Comparison of ENCODE assay signal across 8 cellular contexts in the genomic region with DNA sequence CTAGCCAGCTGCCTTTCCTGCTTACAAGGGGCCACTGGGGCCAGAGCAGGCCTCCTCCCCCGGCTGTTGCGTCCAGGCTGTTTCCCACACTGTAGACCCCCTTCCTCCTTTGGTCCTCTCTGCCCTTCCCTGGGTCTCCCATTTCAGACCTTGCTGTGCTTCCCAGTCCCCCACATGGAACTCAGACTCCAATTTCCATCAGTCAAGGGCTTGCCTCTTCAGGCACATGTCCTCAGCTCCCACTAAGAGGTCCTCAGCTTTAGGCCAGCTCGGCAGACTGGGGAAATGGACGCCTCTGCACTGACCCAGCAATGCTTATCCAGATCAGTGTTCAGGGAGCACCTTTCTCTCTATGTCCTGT.
DNase-seq lines count a peak whose midpoint lies in the region; ATAC-seq, FAIRE-seq and TF ChIP-seq lines count a peak whose summit lies in the region.

No MANE protein-coding gene starts in this region.

- no peak overlapping the region for H3K27ac ChIP-seq in kidney (ENCODE audit: low read depth in 2 of 2, low read length in 2 of 2)

- no peaks in the 10 kb centered on the region for H3K36me3 ChIP-seq in kidney (ENCODE audit: control insufficient read depth in 1 of 2, insufficient read depth in 2 of 2, low read length in 2 of 2)

- H3K4me1 Mint-ChIP-seq in IgD-negative memory B cell, result peaks cover 6 to 9% (median 8%) of the 10 kb centered on the region in 3 donors

- H3K4me3 ChIP-seq in kidney (ENCODE audit: low read length in 2 of 2), result no peak overlapping the region

- H3K36me3 Mint-ChIP-seq in IgD-negative memory B cell, result no peaks in the 10 kb centered on the region

- H3K4me3 Mint-ChIP-seq in IgD-negative memory B cell, result peak overlapping the region in 3 of 4 donors; percentile 40 to 88 (median 78)

- no peaks in the 10 kb centered on the region for H3K9me3 ChIP-seq in kidney (ENCODE audit: control insufficient read depth in 1 of 2, low read length in 2 of 2)

- no peaks in the 10 kb centered on the region for H3K9me3 Mint-ChIP-seq in IgD-negative memory B cell

- no peaks in the 10 kb centered on the region for H3K4me1 ChIP-seq in kidney (ENCODE audit: control insufficient read depth in 1 of 2, insufficient read depth in 1 of 2, low read depth in 1 of 2, low read length in 2 of 2)

- no peak for TF ChIP-seq CTCF in kidney (IDR thresholded peaks at IDR 0.05; ENCODE audit: borderline replicate concordance, extremely low read depth, insufficient read depth)

- no peak for FAIRE-seq in kidney (lab: Jason Lieb, UNC)

- peak; percentile 43 for DNase-seq in activated T-cell treated with anti-CD3 and anti-CD28 coated beads, Interleukin-2, amount 50 U/mL, for 1 hour
- DNase-seq in kidney (peak; percentile 58), cerebellar nuclear complex (lab: John Stamatoyannopoulos, UW) (no peak), LoVo (ENCODE audit: low spot score) (no peak), OCI-M2 (lab: John Stamatoyannopoulos, UW; ENCODE audit: unreplicated experiment) (no peak), glomerular visceral epithelial cell (ENCODE audit: extremely low spot score) (no peak)
- peak; percentile 46 for DNase-seq in stimulated activated naive CD8-positive, alpha-beta T cell treated with anti-CD3 and anti-CD28 coated beads, Interleukin-15, Interleukin-2, amounts not matched to agents 100 U/mL and 50 U/mL, for 24 hours

- intact Hi-C loops in kidney (cut with DNase I), result no loop called here

- ATAC-seq in stimulated activated naive CD8-positive, alpha-beta T cell treated with anti-CD3 and anti-CD28 coated beads, Interleukin-15, Interleukin-2, amounts not matched to agents 100 U/mL and 50 U/mL, for 24 hours, result no peak

- peak overlapping the region; percentile 83 to 96 (median 95) for H3K27ac Mint-ChIP-seq in IgD-negative memory B cell

- peaks cover 12% of the 10 kb centered on the region for H3K27me3 Mint-ChIP-seq in IgD-negative memory B cell

- peak overlapping the region in 1 of 2 donors; percentile 37 for H3K9ac ChIP-seq in kidney (ENCODE audit: low read length in 2 of 2)

Comparison
In these comparisons a context has a peak if more than half of its experiments do, and no peak if none do; other contexts are left out.
1. DNase-seq: peak in activated T-cell treated with anti-CD3 and anti-CD28 coated beads, Interleukin-2, amount 50 U/mL, for 1 hour (single experiment), kidney (single experiment) and stimulated activated naive CD8-positive, alpha-beta T cell treated with anti-CD3 and anti-CD28 coated beads, Interleukin-15, Interleukin-2, amounts not matched to agents 100 U/mL and 50 U/mL, for 24 hours (single experiment); none in cerebellar nuclear complex (0 of 2), LoVo (single experiment), OCI-M2 (single experiment) and glomerular visceral epithelial cell (single experiment).